Comparison of ENCODE assay signal across 8 cellular contexts in the genomic region with DNA sequence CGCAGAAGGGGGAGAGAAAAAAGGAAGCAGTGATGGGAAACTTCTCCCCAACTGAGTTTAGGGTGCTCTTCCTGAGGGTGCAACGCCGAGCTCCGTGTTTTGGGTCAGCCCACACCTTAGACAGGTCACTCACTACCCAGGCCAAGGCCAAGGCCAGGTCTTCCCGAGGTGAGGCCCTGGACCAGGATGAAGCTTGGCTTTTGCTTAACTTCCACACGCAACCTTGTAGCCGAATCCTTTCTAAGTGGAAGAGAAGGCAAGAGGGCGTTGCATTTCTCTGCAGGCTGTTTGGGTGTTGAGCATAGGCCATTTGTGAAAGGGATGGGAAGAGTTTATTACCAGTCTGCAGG. TPM values are rescaled to one million over a fixed set of nuclear protein-coding genes. Genes with fewer than 3 reads are reported as not detected.
DNase-seq lines count a peak whose midpoint lies in the region; TF ChIP-seq lines count a peak whose summit lies in the region.

No MANE protein-coding gene starts in this region.

- peak overlapping the region; percentile 35 for H3K4me3 Mint-ChIP-seq in T-helper 1 cell treated with Interleukin-12 subunit alpha and Interleukin-12 subunit beta and Interleukin-4 antibody, amounts not matched to agents 30 μg/mL and 1 μg/mL, for 36 hours
- peak overlapping the region; percentile 84 for H3K4me3 Mint-ChIP-seq in mesothelial cell of epicardium

- no peaks in the 10 kb centered on the region for H3K27me3 ChIP-seq in testis

- peak overlapping the region; percentile 33 to 68 for H3K27ac ChIP-seq in coronary artery
- H3K27ac ChIP-seq in testis = peak overlapping the region; percentile 76 to 84

- peaks cover 2% of the 10 kb centered on the region for H3K36me3 Mint-ChIP-seq in T-helper 1 cell treated with Interleukin-12 subunit alpha and Interleukin-12 subunit beta and Interleukin-4 antibody, amounts not matched to agents 30 μg/mL and 1 μg/mL, for 36 hours (ENCODE audit: low read depth)
- no peaks in the 10 kb centered on the region for H3K36me3 Mint-ChIP-seq in mesothelial cell of epicardium

- TF ChIP-seq POLR2A in testis (IDR thresholded peaks at IDR 0.05) = no peak

- H3K4me1 ChIP-seq in testis = peaks cover 43% of the 10 kb centered on the region

- intact Hi-C loops in testis (cut with DNase I; ENCODE audit: low total_unique reads) = no loop called here

- no peaks in the 10 kb centered on the region for H3K9me3 ChIP-seq in testis

- no peak overlapping the region for H3K27ac Mint-ChIP-seq in T-helper 1 cell treated with Interleukin-12 subunit alpha and Interleukin-12 subunit beta and Interleukin-4 antibody, amounts not matched to agents 30 μg/mL and 1 μg/mL, for 36 hours
- no peak overlapping the region for H3K27ac Mint-ChIP-seq in mesothelial cell of epicardium

- peaks cover 13% of the 10 kb centered on the region for H3K4me1 Mint-ChIP-seq in T-helper 1 cell treated with Interleukin-12 subunit alpha and Interleukin-12 subunit beta and Interleukin-4 antibody, amounts not matched to agents 30 μg/mL and 1 μg/mL, for 36 hours (ENCODE audit: low read depth)
- peaks cover 37% of the 10 kb centered on the region for H3K4me1 Mint-ChIP-seq in mesothelial cell of epicardium

- DNase-seq in T-helper 1 cell = no peak
- DNase-seq in coronary artery (ENCODE audit: low spot score) = no peak
- no peak for DNase-seq in mesothelial cell of epicardium (ENCODE audit: low spot score in 2 of 2, unreplicated experiment in 2 of 2)
- peak; percentile 62 for DNase-seq in testis
- no peak for DNase-seq in DMS79 treated with DMSO at 0.1 percent for 48 hours (lab: John Stamatoyannopoulos, UW)
- no peak for DNase-seq in AG08396 (ENCODE audit: low spot score)
- no peak for DNase-seq in NCI-H524 treated with DMSO at 0.1 percent for 48 hours (lab: John Stamatoyannopoulos, UW)

- H3K9me3 Mint-ChIP-seq in T-helper 1 cell treated with Interleukin-12 subunit alpha and Interleukin-12 subunit beta and Interleukin-4 antibody, amounts not matched to agents 30 μg/mL and 1 μg/mL, for 36 hours = no peaks in the 10 kb centered on the region
- H3K9me3 Mint-ChIP-seq in mesothelial cell of epicardium = no peaks in the 10 kb centered on the region

- no peaks in the 10 kb centered on the region for H3K36me3 ChIP-seq in testis (ENCODE audit: low read depth, missing control alignments)

- no peak for TF ChIP-seq CTCF in coronary artery (IDR thresholded peaks at IDR 0.05)
- no peak for TF ChIP-seq CTCF in mesothelial cell of epicardium (IDR thresholded peaks at IDR 0.05; ENCODE audit: unreplicated experiment)
- no peak for TF ChIP-seq CTCF in testis (IDR thresholded peaks at IDR 0.05)

- H3K4me3 ChIP-seq in coronary artery (peak overlapping the region; percentile 95), testis (peak overlapping the region; percentile 69 to 84)

- 9 to 18% methylated on average over 5 to 8 of the region's 8 CpGs for WGBS in testis, 2 donors

- peaks cover 85% of the 10 kb centered on the region for H3K27me3 Mint-ChIP-seq in T-helper 1 cell treated with Interleukin-12 subunit alpha and Interleukin-12 subunit beta and Interleukin-4 antibody, amounts not matched to agents 30 μg/mL and 1 μg/mL, for 36 hours (ENCODE audit: low read depth)
- H3K27me3 Mint-ChIP-seq in mesothelial cell of epicardium (ENCODE audit: low read depth) = peaks cover 10% of the 10 kb centered on the region

RNA-seq across cellular contexts. Expression of gene KREMEN1, which starts 1.4 kb away (rescaled TPM):
- total RNA-seq in mesothelial cell of epicardium (24.4 to 30.9 TPM (median 28.5 TPM) in 3 replicates), testis (10 to 100 TPM; 54.5 to 54.9 TPM)
- 42.5 TPM for polyA plus RNA-seq in testis (ENCODE audit: insufficient read depth, low read depth, low replicate concordance)

RNA-seq across cellular contexts. Expression of gene C22orf31, which starts 12.6 kb away (rescaled TPM):
- total RNA-seq in mesothelial cell of epicardium (0.44 to 0.45 TPM in 2 of 3 replicates, not detected in the other), testis (10 to 100 TPM in 1 of 2 donors, 1 to 10 TPM in 1; 1.8 to 10.9 TPM)
- polyA plus RNA-seq in testis (ENCODE audit: insufficient read depth, low read depth, low replicate concordance) = 4.5 TPM
